8 cellular contexts compared by ENCODE assay signal in the genomic region with DNA sequence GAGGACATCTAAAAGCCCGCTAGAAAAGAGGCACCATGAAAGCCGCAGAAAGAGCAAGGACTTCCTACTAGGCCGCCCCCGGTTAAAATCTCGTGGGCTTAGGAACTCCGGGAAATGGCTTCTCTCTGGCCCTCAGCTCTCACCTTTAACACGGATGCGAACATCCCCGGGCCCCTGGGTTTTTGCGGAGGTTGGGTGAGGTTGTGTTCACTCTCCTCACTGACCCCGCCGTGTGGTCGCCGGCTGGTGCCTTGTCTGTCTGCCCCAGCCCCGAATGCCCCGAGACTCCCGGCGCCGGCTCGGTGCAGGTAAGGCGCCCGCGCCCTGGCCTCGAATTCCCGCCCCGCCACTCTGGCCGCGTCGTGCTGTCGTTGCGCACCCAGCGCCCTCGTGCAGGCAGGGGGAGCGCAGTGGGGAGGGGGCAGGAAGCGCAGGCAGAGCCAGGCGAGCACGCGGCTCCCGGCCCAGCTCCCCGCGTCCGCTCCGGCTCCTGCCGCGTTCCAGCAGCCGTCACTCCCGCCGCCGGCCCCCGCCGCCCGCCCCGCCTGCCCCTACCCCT. TPM values are rescaled to one million over a fixed set of nuclear protein-coding genes. Genes with fewer than 3 reads are reported as not detected.
A peak's percentile ranks its signal among the peaks of the same experiment; 100 is the strongest.
DNase-seq lines count a peak whose midpoint lies in the region; ATAC-seq lines count a peak whose summit lies in the region.

A gene (plus strand): TSS at position 437 of the 559 bp plus-strand sequence. CDS start 326 bp downstream, outside the sequence.

- H3K27me3 Mint-ChIP-seq in activated CD4-positive, alpha-beta T cell treated with anti-CD3 and anti-CD28 coated beads, Interleukin-2, amount 10 ng/mL, durations not matched to agents 7 days and 5 days: peaks cover 5% of the 10 kb centered on the region
- H3K27me3 Mint-ChIP-seq in stimulated activated naive CD8-positive, alpha-beta T cell treated with anti-CD3 and anti-CD28 coated beads, Interleukin-15, Interleukin-2, amounts not matched to agents 100 ng/mL and 50 ng/mL, for 24 hours: no peaks in the 10 kb centered on the region

- H3K4me1 Mint-ChIP-seq in activated CD4-positive, alpha-beta T cell treated with anti-CD3 and anti-CD28 coated beads, Interleukin-2, amount 10 ng/mL, durations not matched to agents 7 days and 5 days: peaks cover 57% of the 10 kb centered on the region
- peaks cover 67% of the 10 kb centered on the region for H3K4me1 Mint-ChIP-seq in stimulated activated naive CD8-positive, alpha-beta T cell treated with anti-CD3 and anti-CD28 coated beads, Interleukin-15, Interleukin-2, amounts not matched to agents 100 ng/mL and 50 ng/mL, for 24 hours (ENCODE audit: low read depth)

- H3K27ac ChIP-seq in mucosa of rectum (ENCODE audit: low read depth in 2 of 2, low read length in 2 of 2): peak within 1 kb of the TSS; percentile 13 to 63

- peak within 1 kb of the TSS; percentile 87 for H3K27ac Mint-ChIP-seq in activated CD4-positive, alpha-beta T cell treated with anti-CD3 and anti-CD28 coated beads, Interleukin-2, amount 10 ng/mL, durations not matched to agents 7 days and 5 days
- H3K27ac Mint-ChIP-seq in stimulated activated naive CD8-positive, alpha-beta T cell treated with anti-CD3 and anti-CD28 coated beads, Interleukin-15, Interleukin-2, amounts not matched to agents 100 ng/mL and 50 ng/mL, for 24 hours: peak within 1 kb of the TSS; percentile 97

- no peaks in the 10 kb centered on the region for H3K9me3 ChIP-seq in mucosa of rectum (ENCODE audit: control insufficient read depth in 2 of 2, low read length in 2 of 2)

- peaks cover 24% of the 10 kb centered on the region for H3K36me3 Mint-ChIP-seq in activated CD4-positive, alpha-beta T cell treated with anti-CD3 and anti-CD28 coated beads, Interleukin-2, amount 10 ng/mL, durations not matched to agents 7 days and 5 days (ENCODE audit: low read depth)
- peaks cover 3% of the 10 kb centered on the region for H3K36me3 Mint-ChIP-seq in stimulated activated naive CD8-positive, alpha-beta T cell treated with anti-CD3 and anti-CD28 coated beads, Interleukin-15, Interleukin-2, amounts not matched to agents 100 ng/mL and 50 ng/mL, for 24 hours (ENCODE audit: low read depth)

- peak within 1 kb of the TSS; percentile 29 to 63 for H3K9ac ChIP-seq in mucosa of rectum (ENCODE audit: low read depth in 1 of 2, low read length in 2 of 2)

- peaks cover 7 to 11% of the 10 kb centered on the region in 2 donors for H3K4me1 ChIP-seq in mucosa of rectum (ENCODE audit: control insufficient read depth in 2 of 2, insufficient read depth in 2 of 2, low read length in 2 of 2)

- peak within 1 kb of the TSS; percentile 73 for H3K4me3 Mint-ChIP-seq in activated CD4-positive, alpha-beta T cell treated with anti-CD3 and anti-CD28 coated beads, Interleukin-2, amount 10 ng/mL, durations not matched to agents 7 days and 5 days
- H3K4me3 Mint-ChIP-seq in stimulated activated naive CD8-positive, alpha-beta T cell treated with anti-CD3 and anti-CD28 coated beads, Interleukin-15, Interleukin-2, amounts not matched to agents 100 ng/mL and 50 ng/mL, for 24 hours: peak within 1 kb of the TSS; percentile 89

- H3K4me3 ChIP-seq in mucosa of rectum (ENCODE audit: low read length in 2 of 2): peak within 1 kb of the TSS; percentile 19 to 68

- POLR2A ChIA-PET in activated CD4-positive, alpha-beta T cell treated with anti-CD3 and anti-CD28 coated beads, Interleukin-2, amount 10 ng/mL, durations not matched to agents 7 days and 5 days (lab: Charles Lee): interaction anchor here (0.9 kb wide), 1 partner anchor 80 kb away, joined by 4 read pairs; a partner anchor contains a TSS

- CTCF ChIA-PET in activated CD4-positive, alpha-beta T cell treated with anti-CD3 and anti-CD28 coated beads, Interleukin-2, amount 10 ng/mL, durations not matched to agents 7 days and 5 days (lab: Charles Lee): interaction anchor here (1.1 to 1.4 kb wide), 2 partner anchors 12 to 18 kb away, joined by 3 read pairs; no protein-coding TSS in a partner anchor

- DNase-seq in NOMO-1 (lab: John Stamatoyannopoulos, UW; ENCODE audit: unreplicated experiment in 2 of 2) (peak; percentile 35 to 42), NOMO-1 treated with dmso at 0.1 percent for 144 hours (lab: John Stamatoyannopoulos, UW; ENCODE audit: unreplicated experiment) (no peak), ecto neural progenitor cell (ENCODE audit: low spot score) (peak; percentile 76), AML-193 (lab: John Stamatoyannopoulos, UW) (no peak)
- peak; percentile 56 for DNase-seq in activated CD4-positive, alpha-beta T cell treated with anti-CD3 and anti-CD28 coated beads, Interleukin-2, amount 10 ng/mL, durations not matched to agents 7 days and 5 days

- H3K27me3 ChIP-seq in mucosa of rectum (ENCODE audit: control insufficient read depth in 2 of 2, insufficient read depth in 2 of 2, low read length in 2 of 2): peaks cover 22 to 26% of the 10 kb centered on the region in 2 donors

- ATAC-seq in GM18520 (IDR thresholded peaks at IDR 0.05; ENCODE audit: unreplicated experiment): no peak

- peaks cover 12% of the 10 kb centered on the region for H3K9me3 Mint-ChIP-seq in activated CD4-positive, alpha-beta T cell treated with anti-CD3 and anti-CD28 coated beads, Interleukin-2, amount 10 ng/mL, durations not matched to agents 7 days and 5 days
- H3K9me3 Mint-ChIP-seq in stimulated activated naive CD8-positive, alpha-beta T cell treated with anti-CD3 and anti-CD28 coated beads, Interleukin-15, Interleukin-2, amounts not matched to agents 100 ng/mL and 50 ng/mL, for 24 hours: no peaks in the 10 kb centered on the region

- no peaks in the 10 kb centered on the region for H3K36me3 ChIP-seq in mucosa of rectum (ENCODE audit: control insufficient read depth in 2 of 2, insufficient read depth in 2 of 2, low read length in 2 of 2)

RNA-seq across cellular contexts. Expression of the gene that starts here (rescaled TPM):
- 1 to 10 TPM; 8.2 TPM for total RNA-seq in activated CD4-positive, alpha-beta T cell treated with anti-CD3 and anti-CD28 coated beads, Interleukin-2, amount 10 ng/mL, durations not matched to agents 7 days and 5 days

Comparison
In these comparisons a context has a peak if more than half of its experiments do, and no peak if none do; other contexts are left out.
1. DNase-seq: peak in NOMO-1 (2 of 2), activated CD4-positive, alpha-beta T cell treated with anti-CD3 and anti-CD28 coated beads, Interleukin-2, amount 10 ng/mL, durations not matched to agents 7 days and 5 days (single experiment) and ecto neural progenitor cell (single experiment); none in NOMO-1 treated with dmso at 0.1 percent for 144 hours (single experiment) and AML-193 (0 of 2).